Comparison of ENCODE assay signal across 8 cellular contexts in the genomic region with DNA sequence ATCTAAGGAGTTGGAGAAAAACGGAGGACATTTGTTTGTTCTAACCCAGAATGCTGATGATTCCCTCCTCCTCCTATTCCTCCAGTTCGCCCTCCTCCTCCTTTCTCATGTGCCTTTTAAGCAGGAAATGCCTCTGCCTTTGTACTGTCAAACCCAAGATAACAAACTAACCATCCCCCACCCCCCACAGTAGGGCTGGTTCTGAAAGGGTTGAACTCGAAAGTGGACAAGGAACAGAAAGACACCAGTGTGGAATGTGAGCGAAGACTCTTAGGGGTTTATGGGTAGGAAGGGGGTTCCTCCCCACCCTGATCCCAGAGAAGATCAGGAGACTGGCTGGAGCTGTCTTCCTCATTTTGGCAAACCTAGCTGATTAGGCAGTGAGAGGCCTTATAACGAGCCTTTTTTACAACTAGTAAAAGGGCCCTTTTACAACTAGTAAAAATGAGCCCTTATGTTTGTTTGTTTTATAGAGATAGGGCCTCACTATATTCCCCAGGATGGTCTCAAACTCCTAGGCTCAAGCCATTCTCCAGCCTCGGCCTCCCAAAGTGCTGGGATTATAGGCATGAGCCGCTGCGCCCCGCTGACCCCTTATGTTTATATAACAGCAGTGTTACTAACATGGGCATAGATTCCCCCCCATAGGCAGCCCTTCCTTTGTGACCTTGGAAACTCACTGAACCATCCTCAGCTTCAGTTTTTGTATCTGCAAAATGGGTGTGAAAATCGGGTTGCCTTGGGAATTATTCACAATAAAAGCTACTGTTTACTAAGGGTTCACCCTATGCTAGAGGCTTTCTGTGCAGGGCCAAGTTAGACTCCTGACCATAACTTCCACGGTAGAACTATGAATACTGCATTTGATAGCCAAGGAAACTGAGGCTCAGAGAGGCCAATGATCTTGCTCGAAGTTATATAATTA. TPM values are rescaled to one million over a fixed set of nuclear protein-coding genes. Genes with fewer than 3 reads are reported as not detected.
DNase-seq lines count a peak whose midpoint lies in the region; ATAC-seq and TF ChIP-seq lines count a peak whose summit lies in the region.

No MANE protein-coding gene starts in this region.

- H3K27me3 Mint-ChIP-seq in Caco-2 (ENCODE audit: insufficient read depth, unreplicated experiment) (no peaks in the 10 kb centered on the region), activated B cell treated with CpG ODN at 0.5 μM for 24 hours (no peaks in the 10 kb centered on the region), natural killer cell (ENCODE audit: low read depth in 2 of 2) (no peaks in the 10 kb centered on the region)

- H3K9me3 ChIP-seq in Caco-2 (no peaks in the 10 kb centered on the region), HUES64 (ENCODE audit: insufficient read depth, low read depth, low read length) (no peaks in the 10 kb centered on the region)

- intact Hi-C loops in Caco-2 (cut with micrococcal nuclease; ENCODE audit: unreplicated experiment) = loop anchor here (1.0 to 10.0 kb wide), 6 partner anchors 43 to 379 kb away; a partner anchor contains a TSS
- intact Hi-C loops in activated B cell treated with CpG ODN at 0.5 μM for 24 hours (cut with micrococcal nuclease) = loop anchor here (1.0 to 2.0 kb wide), 7 partner anchors 43 to 379 kb away; a partner anchor contains a TSS
- intact Hi-C loops in natural killer cell (cut with micrococcal nuclease) = loop anchor here (1.0 to 10.0 kb wide), 6 partner anchors 13 to 459 kb away; no protein-coding TSS in a partner anchor

- BruUV-seq in Caco-2 (replicated peaks; lab: Mats Ljungman, UMichigan) = TSS peak; percentile 39

- DNase-seq in Caco-2 = peak; percentile 71 to 81
- DNase-seq in activated B cell treated with CpG ODN at 0.5 μM for 24 hours = no peak
- DNase-seq in fibroblast of pulmonary artery (ENCODE audit: low read depth) = peak; percentile 94
- DNase-seq in natural killer cell = no peak
- no peak for DNase-seq in effector CD4-positive, alpha-beta T cell

- no peak for TF ChIP-seq CTCF in Caco-2 (IDR thresholded peaks at IDR 0.05; ENCODE audit: insufficient read depth in 1 of 2, low read depth in 1 of 2, low read length in 1 of 2, severe bottlenecking in 1 of 2, unreplicated experiment in 1 of 2)
- TF ChIP-seq CTCF in activated B cell treated with CpG ODN at 0.5 μM for 24 hours (IDR thresholded peaks at IDR 0.05) = no peak
- no peak for TF ChIP-seq CTCF in fibroblast of pulmonary artery (IDR thresholded peaks at IDR 0.05; ENCODE audit: low read length, missing control alignments)
- TF ChIP-seq CTCF in natural killer cell (IDR thresholded peaks at IDR 0.05) = no peak

- H3K4me1 Mint-ChIP-seq in Caco-2 (ENCODE audit: low read depth, unreplicated experiment) = peaks cover 14% of the 10 kb centered on the region
- peaks cover 54% of the 10 kb centered on the region for H3K4me1 Mint-ChIP-seq in activated B cell treated with CpG ODN at 0.5 μM for 24 hours
- peaks cover 33% of the 10 kb centered on the region in 2 donors for H3K4me1 Mint-ChIP-seq in natural killer cell

- H3K4me3 ChIP-seq in Caco-2 (ENCODE audit: low read depth, low read length) (peak overlapping the region; percentile 77), HUES64 (ENCODE audit: low read length) (peak overlapping the region; percentile 61), fibroblast of pulmonary artery (replicated peaks; ENCODE audit: low read depth, low read length) (peak overlapping the region; percentile 72)

- CTCF ChIA-PET in Caco-2 (lab: Charles Lee) (interaction anchor here (1.1 to 2.1 kb wide), 5 partner anchors 44 to 228 kb away, joined by 3 to 21 read pairs (median 13); no protein-coding TSS in a partner anchor), activated B cell treated with CpG ODN at 0.5 μM for 24 hours (lab: Charles Lee) (interaction anchor here (0.5 to 3.9 kb wide), 39 partner anchors 8 to 454 kb away, joined by 3 to 95 read pairs (median 5); a partner anchor contains a TSS)

- peaks cover 11% of the 10 kb centered on the region; the same call in 1 of the 2 replicates for H3K4me1 ChIP-seq in Caco-2
- H3K4me1 ChIP-seq in HUES64 (ENCODE audit: insufficient read depth, low read length) = peaks cover 20% of the 10 kb centered on the region

- H3K36me3 Mint-ChIP-seq in Caco-2 (ENCODE audit: insufficient read depth, unreplicated experiment) = peaks cover 6% of the 10 kb centered on the region
- H3K36me3 Mint-ChIP-seq in activated B cell treated with CpG ODN at 0.5 μM for 24 hours (ENCODE audit: low read depth) = no peaks in the 10 kb centered on the region
- H3K36me3 Mint-ChIP-seq in natural killer cell = no peaks in the 10 kb centered on the region

- WGBS in HUES64 = 28% methylated on average over 10 of the region's 12 CpGs

- H3K27ac ChIP-seq in HUES64 (ENCODE audit: low read depth, low read length) = peak overlapping the region; percentile 86

- ATAC-seq in activated B cell treated with CpG ODN at 0.5 μM for 24 hours (ENCODE audit: low read depth) (no peak), natural killer cell (no peak), GM19467 (IDR thresholded peaks at IDR 0.05; ENCODE audit: unreplicated experiment) (no peak), GM21381 (IDR thresholded peaks at IDR 0.05; ENCODE audit: unreplicated experiment) (no peak)

- no peaks in the 10 kb centered on the region for H3K36me3 ChIP-seq in Caco-2 (ENCODE audit: control insufficient read depth, insufficient read depth, low read length)
- H3K36me3 ChIP-seq in HUES64 (ENCODE audit: insufficient read depth, low read length) = no peaks in the 10 kb centered on the region

- H3K9me3 Mint-ChIP-seq in Caco-2 (ENCODE audit: unreplicated experiment) = no peaks in the 10 kb centered on the region
- H3K9me3 Mint-ChIP-seq in activated B cell treated with CpG ODN at 0.5 μM for 24 hours = no peaks in the 10 kb centered on the region
- no peaks in the 10 kb centered on the region for H3K9me3 Mint-ChIP-seq in natural killer cell

- H3K27me3 ChIP-seq in Caco-2 (replicated peaks; ENCODE audit: control insufficient read depth, insufficient read depth, low read length) (no peaks in the 10 kb centered on the region), HUES64 (ENCODE audit: insufficient read depth, low read length) (no peaks in the 10 kb centered on the region)

- peak overlapping the region; percentile 69 for H3K9ac ChIP-seq in HUES64 (ENCODE audit: low read depth, low read length)

- H3K27ac Mint-ChIP-seq in Caco-2 (ENCODE audit: unreplicated experiment) = peak overlapping the region; percentile 77
- H3K27ac Mint-ChIP-seq in activated B cell treated with CpG ODN at 0.5 μM for 24 hours = peak overlapping the region; percentile 85
- peak overlapping the region; percentile 45 to 92 for H3K27ac Mint-ChIP-seq in natural killer cell

- POLR2A ChIA-PET in Caco-2 (lab: Charles Lee) (interaction anchor here (1.1 to 1.2 kb wide), 2 partner anchors 44 to 152 kb away, joined by 5 read pairs; no protein-coding TSS in a partner anchor), activated B cell treated with CpG ODN at 0.5 μM for 24 hours (lab: Charles Lee) (interaction anchor here (0.6 to 2.5 kb wide), 16 partner anchors 7 to 463 kb away, joined by 3 to 25 read pairs (median 3); no protein-coding TSS in a partner anchor)

- H3K4me3 Mint-ChIP-seq in Caco-2 (ENCODE audit: unreplicated experiment) = peak overlapping the region; percentile 82
- peak overlapping the region; percentile 91 for H3K4me3 Mint-ChIP-seq in activated B cell treated with CpG ODN at 0.5 μM for 24 hours
- H3K4me3 Mint-ChIP-seq in natural killer cell = peak overlapping the region; percentile 92

RNA-seq across cellular contexts. Expression of a gene that starts 1.1 kb away (rescaled TPM):
- total RNA-seq in Caco-2 (2022) = 29.1 and 32.0 TPM in 2 replicates
- 24.1 TPM for polyA plus RNA-seq in HUES64 (2013, experiment 1 of 2)
- polyA plus RNA-seq in HUES64 (2013, experiment 2 of 2) = 24.9 TPM
- total RNA-seq in activated B cell treated with CpG ODN at 0.5 μM for 24 hours = 65.0 and 67.4 TPM in 2 replicates
- 10 to 100 TPM; 81.4 to 85.2 (median 81.9) TPM for total RNA-seq in natural killer cell

RNA-seq across cellular contexts. Expression of a gene that starts 3.2 kb away (rescaled TPM):
- not detected in 2 replicates for total RNA-seq in Caco-2 (2022)
- polyA plus RNA-seq in HUES64 (2013, experiment 1 of 2) = 6.0 TPM
- polyA plus RNA-seq in HUES64 (2013, experiment 2 of 2) = 4.3 TPM
- not detected in 2 replicates for total RNA-seq in activated B cell treated with CpG ODN at 0.5 μM for 24 hours
- total RNA-seq in natural killer cell = under 1 TPM in 1 of 3 donors, not detected in 2; 0.26 TPM

Comparison
In these comparisons a context has a peak if more than half of its experiments do, and no peak if none do; other contexts are left out.
1. DNase-seq: peak in Caco-2 (2 of 2) and fibroblast of pulmonary artery (single experiment); none in activated B cell treated with CpG ODN at 0.5 μM for 24 hours (single experiment), natural killer cell (single experiment) and effector CD4-positive, alpha-beta T cell (single experiment).
2. Peak in every context shown above with its lines, with median percentiles within 50 percentile points of each other: H3K4me3 ChIP-seq, H3K27ac Mint-ChIP-seq and H3K4me3 Mint-ChIP-seq.